Comparison of ENCODE assay signal across 12 cellular contexts in genomic region chr2:28764909-28765308, GRCh38.
"Had no signal": no experiment of that assay in that cellular context is flagged by ENCODE, and none has a peak within 500 bp of the region (broad histone marks: within the 10 kb centered on the region; RNA-seq: fewer than 3 reads in every experiment).

No MANE protein-coding gene starts in this region.

- H3K4me3 ChIP-seq: ovary, stomach, uterus had no signal

- H3K27me3 ChIP-seq: ovary, stomach, uterus had no signal

- H3K27ac ChIP-seq: ovary, stomach, uterus had no signal

- H3K4me3 Mint-ChIP-seq: neural crest cell; T-helper 2 cell treated with Interferon-gamma antibody and Interleukin-4, amounts not matched to agents 5 μg/mL and 100 μg/mL, for 36 hours had no signal

- H3K27ac Mint-ChIP-seq: activated naive CD4-positive, alpha-beta T cell treated with anti-CD3 and anti-CD28 coated beads, Interleukin-2, amount 50 U/mL, for 72 hours; T-helper 2 cell treated with Interferon-gamma antibody and Interleukin-4, amounts not matched to agents 5 μg/mL and 100 μg/mL, for 36 hours had no signal

- H3K36me3 ChIP-seq: ovary, uterus had no signal

- DNase-seq: activated CD4-positive, alpha-beta T cell treated with anti-CD3 and anti-CD28 coated beads, Interleukin-2, amount 50 U/mL, for 4 hours; activated CD4-positive, CD25-positive, alpha-beta regulatory T cell treated with anti-CD3 and anti-CD28 coated beads, Interleukin-2, amount 50 U/mL, for 72 hours; foreskin melanocyte; ovary; stimulated activated CD4-positive, alpha-beta T cell treated with anti-CD3 and anti-CD28 coated beads, Interleukin-15, amount 100 ng/mL, for 24 hours; stimulated activated CD4-positive, alpha-beta T cell treated with anti-CD3 and anti-CD28 coated beads, Interleukin-4, amount 100 ng/mL, for 4 hours; stomach; uterus had no signal

- H3K9me3 ChIP-seq: ovary, stomach, uterus had no signal

- H3K9me3 Mint-ChIP-seq: activated naive CD4-positive, alpha-beta T cell treated with anti-CD3 and anti-CD28 coated beads, Interleukin-2, amount 50 U/mL, for 72 hours; T-helper 2 cell treated with Interferon-gamma antibody and Interleukin-4, amounts not matched to agents 5 μg/mL and 100 μg/mL, for 36 hours had no signal

- ATAC-seq: activated naive CD4-positive, alpha-beta T cell treated with anti-CD3 and anti-CD28 coated beads, Interleukin-2, amount 50 U/mL, for 72 hours; left lobe of liver had no signal
